ENCODE assay signal across 8 cellular contexts in genomic region chr6:154615483-154616025, GRCh38.
DNase-seq lines count a peak whose midpoint lies in the region; ATAC-seq and TF ChIP-seq lines count a peak whose summit lies in the region.

No MANE protein-coding gene starts in this region.

- H3K56ac ChIP-seq in IMR-90 (ENCODE audit: extremely low read depth, insufficient read depth, low read length) = no peak overlapping the region

- POLR2A ChIA-PET in IMR-90 (lab: Charles Lee; ENCODE audit: unreplicated experiment) = no interaction called here

- TF ChIP-seq POLR2A in IMR-90 (IDR thresholded peaks at IDR 0.05; ENCODE audit: low read depth, low read length) = no peak

- CTCF ChIA-PET in IMR-90 (lab: Yijun Ruan, JAX) = interaction anchor here (0.9 kb wide), 1 partner anchor 57 kb away, joined by 3 read pairs; no protein-coding TSS in a partner anchor

- no peak overlapping the region for H3K27ac ChIP-seq in IMR-90 (ENCODE audit: insufficient read depth, low read length)
- no peak overlapping the region for H3K27ac ChIP-seq in foreskin keratinocyte

- dilution Hi-C loops in IMR-90 (cut with HindIII; ENCODE audit: low sequenced_read_pairs, unreplicated experiment) = no loop called here

- WGBS in IMR-90 (ENCODE audit: extremely low coverage in 2 of 2, insufficient read length in 1 of 2), 2 experiments = 24% methylated on average over 4 of the region's 16 CpGs; no CpG with 5 or more reads in 1 of the 2 experiments

- in situ Hi-C loops in IMR-90 (cut with MboI; ENCODE audit: low sequenced_read_pairs) = no loop called here

- ATAC-seq in IMR-90 (ENCODE audit: low read depth) = peak; percentile 65
- peak; percentile 80 for ATAC-seq in foreskin keratinocyte
- ATAC-seq in GM19023 (IDR thresholded peaks at IDR 0.05; ENCODE audit: unreplicated experiment) = no peak
- no peak for ATAC-seq in HG02973 (IDR thresholded peaks at IDR 0.05; ENCODE audit: unreplicated experiment)

- no peak overlapping the region for H2AK5ac ChIP-seq in IMR-90 (ENCODE audit: low read depth, low read length)

- no peaks in the 10 kb centered on the region for H4K20me1 ChIP-seq in IMR-90 (ENCODE audit: insufficient read depth, low read length)

- no peak overlapping the region for H2AK9ac ChIP-seq in IMR-90 (replicated peaks; ENCODE audit: low read depth, low read length, poor library complexity)

- no peak overlapping the region for H2BK5ac ChIP-seq in IMR-90 (ENCODE audit: low read depth, low read length, poor library complexity, severe bottlenecking)

- H2AFZ ChIP-seq in IMR-90 (replicated peaks; ENCODE audit: low read length, poor library complexity) = peak overlapping the region; percentile 84

- intact Hi-C loops in IMR-90 (cut with micrococcal nuclease) = no loop called here

- peak overlapping the region; percentile 41 for H3K4me2 ChIP-seq in IMR-90 (ENCODE audit: low read depth, low read length)

- no peak overlapping the region for H2BK20ac ChIP-seq in IMR-90 (ENCODE audit: low read depth, low read length)

- no peak overlapping the region for H4K91ac ChIP-seq in IMR-90 (ENCODE audit: insufficient read depth, low read depth, low read length)

- no peak overlapping the region for H3K14ac ChIP-seq in IMR-90 (replicated peaks; ENCODE audit: low read depth, low read length)

- H3K23ac ChIP-seq in IMR-90 (ENCODE audit: low read depth, low read length) = no peak overlapping the region

- no peak overlapping the region for H4K5ac ChIP-seq in IMR-90 (ENCODE audit: low read depth, low read length)

- no peak overlapping the region; the same call in 1 of the 2 replicates for H3K18ac ChIP-seq in IMR-90 (ENCODE audit: low read depth, low read length)

- no peak overlapping the region for H2BK120ac ChIP-seq in IMR-90 (ENCODE audit: low read depth, low read length)

- TF ChIP-seq CTCF in IMR-90 (conservative IDR thresholded peaks at IDR 0.05; ENCODE audit: low read depth, low read length) (no peak), foreskin keratinocyte (conservative IDR thresholded peaks at IDR 0.05) (peak; percentile 52)

- BruUV-seq in IMR-90 (replicated peaks; lab: Mats Ljungman, UMichigan) = no TSS peak

- H4K8ac ChIP-seq in IMR-90 (ENCODE audit: low read depth in 2 of 2, low read length in 2 of 2) = no peak overlapping the region

- peak; percentile 60 for DNase-seq in IMR-90
- DNase-seq in RPMI8226 = peak; percentile 83
- DNase-seq in foreskin keratinocyte = peak; percentile 49 to 77
- DNase-seq in skeletal muscle cell (ENCODE audit: low read depth) = peak; percentile 78
- no peak for DNase-seq in GM19238 (ENCODE audit: insufficient read length, low spot score)
- DNase-seq in NCI-H524 treated with DMSO at 0.1 percent for 48 hours (lab: John Stamatoyannopoulos, UW) = no peak

- H3K9me3 ChIP-seq in IMR-90 (ENCODE audit: control insufficient read depth, insufficient read depth, low read length) = no peaks in the 10 kb centered on the region

- no peaks in the 10 kb centered on the region for H3K79me1 ChIP-seq in IMR-90 (ENCODE audit: low read depth in 1 of 2, low read length in 2 of 2)

- no peak for TF ChIP-seq RAD21 in IMR-90 (IDR thresholded peaks at IDR 0.05; ENCODE audit: low read length)

- no peak overlapping the region for H3K4ac ChIP-seq in IMR-90 (ENCODE audit: low read depth, low read length)

- no peak overlapping the region for H3K4me3 ChIP-seq in IMR-90 (ENCODE audit: insufficient read depth, low read depth, low read length)
- no peak overlapping the region for H3K4me3 ChIP-seq in skeletal muscle cell (ENCODE audit: low read depth, low read length)

- peaks cover 3% of the 10 kb centered on the region; the same call in 1 of the 2 replicates for H3K9me1 ChIP-seq in IMR-90 (ENCODE audit: insufficient read depth, low read length)

- H3K4me1 ChIP-seq in IMR-90 (ENCODE audit: control insufficient read depth, insufficient read depth, low read length) (peaks cover 6% of the 10 kb centered on the region; the same call in 1 of the 2 replicates), foreskin keratinocyte (peaks cover 10% of the 10 kb centered on the region)

- H2BK15ac ChIP-seq in IMR-90 (ENCODE audit: low read depth, low read length) = no peak overlapping the region

- no peaks in the 10 kb centered on the region for H3K36me3 ChIP-seq in IMR-90 (ENCODE audit: control insufficient read depth, insufficient read depth, low read length)

- no peaks in the 10 kb centered on the region for H3K27me3 ChIP-seq in IMR-90 (ENCODE audit: control insufficient read depth, insufficient read depth, low read length)
- no peaks in the 10 kb centered on the region for H3K27me3 ChIP-seq in foreskin keratinocyte

- H3K9ac ChIP-seq in IMR-90 (ENCODE audit: low read depth, low read length) = no peak overlapping the region

TF ChIP-seq in IMR-90, 13 proteins besides CTCF, POLR2A, EP300 and RAD21:
- no peak for TF ChIP-seq MAFK (IDR thresholded peaks at IDR 0.05; ENCODE audit: low read depth, low read length)
- TF ChIP-seq MAZ (IDR thresholded peaks at IDR 0.05; ENCODE audit: borderline replicate concordance, low read depth, low read length) = no peak
- TF ChIP-seq CEBPB (IDR thresholded peaks at IDR 0.05; ENCODE audit: low read depth, low read length) = no peak
- no peak for TF ChIP-seq CHD1 (IDR thresholded peaks at IDR 0.05; ENCODE audit: low read depth, low read length)
- no peak for TF ChIP-seq SMC3 (IDR thresholded peaks at IDR 0.05; ENCODE audit: low read depth, low read length)
- TF ChIP-seq USF2 (IDR thresholded peaks at IDR 0.05; ENCODE audit: low read depth, low read length) = no peak
- no peak for TF ChIP-seq ELK1 (IDR thresholded peaks at IDR 0.05; ENCODE audit: borderline replicate concordance, low read depth, low read length)
- TF ChIP-seq RFX5 (IDR thresholded peaks at IDR 0.05; ENCODE audit: low read depth, low read length) = no peak
- no peak for TF ChIP-seq NFE2L2 (IDR thresholded peaks at IDR 0.05; ENCODE audit: low read depth, low read length)
- no peak for TF ChIP-seq MXI1 (IDR thresholded peaks at IDR 0.05; ENCODE audit: borderline replicate concordance, low read depth, low read length)

Comparison
In these comparisons a context has a peak if more than half of its experiments do, and no peak if none do; other contexts are left out.
1. ATAC-seq: peak in IMR-90 (single experiment) and foreskin keratinocyte (single experiment); none in GM19023 (single experiment) and HG02973 (single experiment).
2. DNase-seq: peak in IMR-90 (single experiment), RPMI8226 (single experiment), foreskin keratinocyte (2 of 2) and skeletal muscle cell (single experiment); none in GM19238 (single experiment) and NCI-H524 treated with DMSO at 0.1 percent for 48 hours (single experiment).